ENCODE assay signal across 11 cellular contexts in the genomic region with DNA sequence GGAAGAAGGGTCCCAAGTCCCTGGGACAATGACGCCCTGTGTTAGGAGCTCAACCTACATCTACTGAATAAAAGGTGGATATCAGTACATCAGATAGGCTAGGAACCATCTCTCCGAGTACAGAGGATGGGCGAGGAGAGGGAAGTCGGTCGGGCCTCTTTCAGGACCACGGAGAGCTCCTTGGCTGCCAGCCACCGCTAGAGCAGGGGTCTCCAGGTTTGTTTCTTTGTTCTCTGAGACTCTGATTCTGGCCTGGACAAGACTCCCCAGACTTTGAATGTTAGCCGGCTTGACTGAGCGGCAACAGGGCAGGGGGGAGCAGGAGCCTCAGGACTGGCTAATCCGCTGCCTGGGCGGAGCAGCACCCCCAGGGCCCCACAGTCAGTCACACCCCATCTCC.
A peak's percentile ranks its signal among the peaks of the same experiment; 100 is the strongest.
DNase-seq lines count a peak whose midpoint lies in the region; ATAC-seq and TF ChIP-seq lines count a peak whose summit lies in the region.
"Had no signal": no experiment of that assay in that cellular context is flagged by ENCODE, and none has a peak within 500 bp of the region (broad histone marks: within the 10 kb centered on the region; RNA-seq: fewer than 3 reads in every experiment).

No MANE protein-coding gene starts in this region.

- H3K9me3 Mint-ChIP-seq in activated CD4-positive, alpha-beta T cell treated with anti-CD3 and anti-CD28 coated beads for 36 hours (ENCODE audit: low read depth): no peaks in the 10 kb centered on the region
- H3K9me3 Mint-ChIP-seq in chondrocyte (ENCODE audit: low read depth): no peaks in the 10 kb centered on the region

- H3K4me2 ChIP-seq in osteoblast (ENCODE audit: insufficient read depth, low read length): no peak overlapping the region

- peaks cover 32% of the 10 kb centered on the region for H3K27me3 ChIP-seq in osteoblast (ENCODE audit: insufficient read depth, low read length)
- H3K27me3 ChIP-seq in lower lobe of right lung (ENCODE audit: low read depth): peaks cover 40% of the 10 kb centered on the region

- no peaks in the 10 kb centered on the region for H3K36me3 Mint-ChIP-seq in activated CD4-positive, alpha-beta T cell treated with anti-CD3 and anti-CD28 coated beads for 36 hours (ENCODE audit: low read depth)
- H3K36me3 Mint-ChIP-seq in chondrocyte (ENCODE audit: low read depth): no peaks in the 10 kb centered on the region

- no peak for ATAC-seq in activated CD4-positive, alpha-beta T cell treated with anti-CD3 and anti-CD28 coated beads for 36 hours
- no peak for ATAC-seq in lower lobe of right lung

- H3K79me2 ChIP-seq in osteoblast (ENCODE audit: insufficient read depth, low read length): no peaks in the 10 kb centered on the region

- H3K4me1 ChIP-seq in osteoblast (ENCODE audit: insufficient read depth, low read length): peaks cover 14% of the 10 kb centered on the region
- peaks cover 27% of the 10 kb centered on the region for H3K4me1 ChIP-seq in lower lobe of right lung

- POLR2A ChIA-PET in activated CD4-positive, alpha-beta T cell treated with anti-CD3 and anti-CD28 coated beads for 36 hours (lab: Charles Lee): no interaction called here

- no peak overlapping the region for H3K27ac ChIP-seq in osteoblast (ENCODE audit: low read depth, low read length)
- H3K27ac ChIP-seq in lower lobe of right lung: no peak overlapping the region
- H3K27ac ChIP-seq: uterus, WERI-Rb-1 had no signal

- H2AFZ ChIP-seq in osteoblast (ENCODE audit: low read length): no peak overlapping the region

- H3K4me3 Mint-ChIP-seq in activated CD4-positive, alpha-beta T cell treated with anti-CD3 and anti-CD28 coated beads for 36 hours: no peak overlapping the region
- no peak overlapping the region for H3K4me3 Mint-ChIP-seq in chondrocyte (ENCODE audit: unreplicated experiment)

- intact Hi-C loops in activated CD4-positive, alpha-beta T cell treated with anti-CD3 and anti-CD28 coated beads for 36 hours (cut with DNase I, micrococcal nuclease): loop anchor here in 1 of 2 experiments (5.0 to 10.0 kb wide), 4 partner anchors 84 to 936 kb away; a partner anchor contains a TSS
- intact Hi-C loops in lower lobe of right lung (cut with DNase I): no loop called here

- no peak overlapping the region for H3K4me3 ChIP-seq in osteoblast (ENCODE audit: insufficient read depth, low read length)
- no peak overlapping the region for H3K4me3 ChIP-seq in lower lobe of right lung
- H3K4me3 ChIP-seq: uterus had no signal

- no peaks in the 10 kb centered on the region for H3K36me3 ChIP-seq in osteoblast (ENCODE audit: insufficient read depth, low read length)
- H3K36me3 ChIP-seq in lower lobe of right lung: no peaks in the 10 kb centered on the region
- H3K36me3 ChIP-seq: uterus, WERI-Rb-1 had no signal

- peaks cover 47% of the 10 kb centered on the region for H3K27me3 Mint-ChIP-seq in activated CD4-positive, alpha-beta T cell treated with anti-CD3 and anti-CD28 coated beads for 36 hours
- H3K27me3 Mint-ChIP-seq in chondrocyte (ENCODE audit: low read depth): peaks cover 44% of the 10 kb centered on the region

- peaks cover 13% of the 10 kb centered on the region for H3K4me1 Mint-ChIP-seq in activated CD4-positive, alpha-beta T cell treated with anti-CD3 and anti-CD28 coated beads for 36 hours
- H3K4me1 Mint-ChIP-seq in chondrocyte (ENCODE audit: low read depth): peaks cover 19% of the 10 kb centered on the region

- peak; percentile 56 for DNase-seq in activated CD4-positive, alpha-beta T cell treated with anti-CD3 and anti-CD28 coated beads for 36 hours
- no peak for DNase-seq in activated CD4-positive, alpha-beta T cell treated with anti-CD3 and anti-CD28 coated beads for 4 hours
- DNase-seq in KG1 (lab: John Stamatoyannopoulos, UW) (peak; percentile 10), chondrocyte (ENCODE audit: low spot score) (peak; percentile 55), osteoblast (ENCODE audit: insufficient read length, low spot score, missing footprints) (peak; percentile 75), AG08396 (ENCODE audit: low spot score) (no peak), lower lobe of right lung (no peak)
- DNase-seq in effector CD8-positive, alpha-beta T cell (lab: John Stamatoyannopoulos, UW): no peak
- DNase-seq: NCI-H526 treated with DMSO at 0.1 percent for 48 hours, uterus, WERI-Rb-1 had no signal

- no peaks in the 10 kb centered on the region for H3K9me3 ChIP-seq in osteoblast (ENCODE audit: low read depth, low read length)
- no peaks in the 10 kb centered on the region for H3K9me3 ChIP-seq in lower lobe of right lung
- H3K9me3 ChIP-seq: uterus had no signal

- TF ChIP-seq CTCF in chondrocyte (IDR thresholded peaks at IDR 0.05) (no peak), osteoblast (IDR thresholded peaks at IDR 0.05; ENCODE audit: extremely low read depth, low read depth, low read length) (no peak), lower lobe of right lung (IDR thresholded peaks at IDR 0.05) (no peak)

- CTCF ChIA-PET in activated CD4-positive, alpha-beta T cell treated with anti-CD3 and anti-CD28 coated beads for 36 hours (lab: Charles Lee): no interaction called here

- no peak overlapping the region for H3K27ac Mint-ChIP-seq in activated CD4-positive, alpha-beta T cell treated with anti-CD3 and anti-CD28 coated beads for 36 hours
- H3K27ac Mint-ChIP-seq in chondrocyte (ENCODE audit: unreplicated experiment): no peak overlapping the region

- no peaks in the 10 kb centered on the region for H4K20me1 ChIP-seq in osteoblast (ENCODE audit: insufficient read depth, low read length)

Comparison
In these comparisons a context has a peak if more than half of its experiments do, and no peak if none do; other contexts are left out.
1. DNase-seq: peak in activated CD4-positive, alpha-beta T cell treated with anti-CD3 and anti-CD28 coated beads for 36 hours (single experiment), KG1 (single experiment), chondrocyte (single experiment) and osteoblast (single experiment); none in activated CD4-positive, alpha-beta T cell treated with anti-CD3 and anti-CD28 coated beads for 4 hours (0 of 2), AG08396 (single experiment), lower lobe of right lung (single experiment) and effector CD8-positive, alpha-beta T cell (single experiment).